ENCODE assay signal across 8 cellular contexts in genomic region chr15:31487811-31488436, GRCh38.
DNase-seq lines count a peak whose midpoint lies in the region; ATAC-seq lines count a peak whose summit lies in the region.

No MANE protein-coding gene starts in this region.

- H3K27ac Mint-ChIP-seq in T-cell = peak overlapping the region; percentile 28 to 32

- H3K36me3 Mint-ChIP-seq in T-cell = peaks cover 7% of the 10 kb centered on the region

- POLR2A ChIA-PET in T-cell (lab: Charles Lee) = no interaction called here

- peaks cover 24 to 48% (median 38%) of the 10 kb centered on the region in 3 donors for H3K4me1 Mint-ChIP-seq in T-cell

- CTCF ChIA-PET in T-cell (lab: Charles Lee) = interaction anchor here (0.6 to 4.9 kb wide), 35 partner anchors 15 to 585 kb away, joined by 3 to 44 read pairs (median 4); partner anchors contain the start of gene FAN1 (in 1 of the 2)

- peaks cover 6 to 13% (median 8%) of the 10 kb centered on the region in 3 donors for H3K9me3 Mint-ChIP-seq in T-cell

- H3K27me3 Mint-ChIP-seq in T-cell = peaks cover 0 to 5% of the 10 kb centered on the region in 2 donors

- DNase-seq in ELR (ENCODE audit: low read depth) (peak; percentile 47), T-cell (no peak), iris pigment epithelial cell (ENCODE audit: low read depth) (peak; percentile 12), HPDE6-E6E7 (ENCODE audit: extremely low spot score) (no peak), cerebellar nuclear complex (lab: John Stamatoyannopoulos, UW) (no peak)
- no peak for DNase-seq in stimulated activated naive CD4-positive, alpha-beta T cell treated with Interleukin-2 at 50 U/mL for 16 hours (lab: John Stamatoyannopoulos, UW)

- no peak overlapping the region for H3K4me3 Mint-ChIP-seq in T-cell

- ATAC-seq in GM21619 (IDR thresholded peaks at IDR 0.05; ENCODE audit: unreplicated experiment) (peak; percentile 33), T-cell (replicated peaks in 1 of 4) (no peak), GM19455 (IDR thresholded peaks at IDR 0.05; ENCODE audit: unreplicated experiment) (no peak)

Comparison
In these comparisons a context has a peak if more than half of its experiments do, and no peak if none do; other contexts are left out.
1. DNase-seq: peak in ELR (single experiment) and iris pigment epithelial cell (single experiment); none in T-cell (0 of 34), stimulated activated naive CD4-positive, alpha-beta T cell treated with Interleukin-2 at 50 U/mL for 16 hours (single experiment), HPDE6-E6E7 (single experiment) and cerebellar nuclear complex (0 of 2).